In the genomic region with DNA sequence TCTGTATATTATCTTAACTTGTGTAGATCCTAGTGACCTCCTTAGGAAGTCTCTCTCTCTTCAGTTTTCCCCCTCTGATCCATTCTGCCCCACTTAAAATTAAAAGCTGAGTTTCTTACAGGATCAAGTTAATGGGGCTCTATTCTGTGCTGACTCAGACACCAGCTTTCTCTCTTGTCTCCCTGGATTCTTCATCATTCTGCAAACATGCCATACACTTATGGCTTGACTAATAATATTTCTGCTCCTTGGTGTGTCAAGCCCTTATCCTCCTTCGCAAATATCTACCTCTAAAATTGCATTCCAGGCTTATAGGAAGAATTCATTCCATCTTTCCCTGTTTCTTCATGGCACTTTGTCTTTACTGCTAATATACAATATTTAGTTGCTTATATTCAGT, we compare ENCODE assay signal across 22 cellular contexts. TPM values are rescaled to one million over a fixed set of nuclear protein-coding genes. Genes with fewer than 3 reads are reported as not detected.
DNase-seq lines count a peak whose midpoint lies in the region; ATAC-seq, FAIRE-seq and TF ChIP-seq lines count a peak whose summit lies in the region.
"Had no signal": no experiment of that assay in that cellular context is flagged by ENCODE, and none has a peak within 500 bp of the region (broad histone marks: within the 10 kb centered on the region; RNA-seq: fewer than 3 reads in every experiment).

No MANE protein-coding gene starts in this region.

- WGBS in trophoblast cell (ENCODE audit: extremely low coverage, insufficient coverage, insufficient read length), result no CpG with 5 or more reads among the region's 1 CpG
- WGBS in HepG2 (ENCODE audit: low lambda C conversion rate), result 100% methylated on average over 1 of the region's 1 CpG

- no peak overlapping the region for H3K4me2 ChIP-seq in trophoblast cell (ENCODE audit: low read length)
- H3K4me2 ChIP-seq in HepG2 (ENCODE audit: low read depth, low read length), result no peak overlapping the region

- in situ Hi-C loops in HepG2 (cut with HindIII; ENCODE audit: extremely low pct_ligation_motif_present, low pct_unique_long_range_greater_than_20kb), result no loop called here

- H3K23ac ChIP-seq in trophoblast cell (ENCODE audit: low read length), result no peak overlapping the region

- H3K9me3 ChIP-seq in T-helper 17 cell (ENCODE audit: control insufficient read depth, low read length, poor library complexity, severe bottlenecking) (no peaks in the 10 kb centered on the region), trophoblast cell (ENCODE audit: insufficient read depth, low read depth, low read length) (no peaks in the 10 kb centered on the region), HepG2 (ENCODE audit: low read length) (no peaks in the 10 kb centered on the region)
- H3K9me3 ChIP-seq: BE2C, SJSA1 had no signal

- no peaks in the 10 kb centered on the region for H4K20me1 ChIP-seq in HepG2 (ENCODE audit: insufficient read depth, low read length)

- no peak for TF ChIP-seq RAD21 in HepG2 (CRISPR knock-in tag; IDR thresholded peaks at IDR 0.05)

- H4K91ac ChIP-seq in trophoblast cell (ENCODE audit: low read depth, low read length), result no peak overlapping the region

- no TSS peak for BruUV-seq in HepG2 (replicated peaks; lab: Mats Ljungman, UMichigan)

- H3K9ac ChIP-seq in trophoblast cell (ENCODE audit: low read length), result no peak overlapping the region
- H3K9ac ChIP-seq in HepG2 (ENCODE audit: insufficient read depth, low read depth, low read length), result no peak overlapping the region

- H3K4ac ChIP-seq in trophoblast cell (ENCODE audit: low read depth, low read length), result no peak overlapping the region

- peaks cover 7% of the 10 kb centered on the region for H3K36me3 Mint-ChIP-seq in T-helper 17 cell (ENCODE audit: low read depth)
- peaks cover 44% of the 10 kb centered on the region for H3K36me3 Mint-ChIP-seq in stimulated activated memory B cell treated with anti-CD40 and anti-IgM and Interleukin-4, amounts not matched to agents 10 μg/mL and 1 μg/mL and 100 μg/mL, for 72 hours

- no peak overlapping the region for H2AK5ac ChIP-seq in trophoblast cell (ENCODE audit: low read length)

- peaks cover 0 to 2% of the 10 kb centered on the region in 2 experiments for H3K36me3 ChIP-seq in trophoblast cell (ENCODE audit: control insufficient read depth in 1 of 2, insufficient read depth in 2 of 2, low read length in 2 of 2)
- peaks cover 2 to 6% of the 10 kb centered on the region in 2 experiments; a peak in 2 of 5 replicates for H3K36me3 ChIP-seq in HepG2 (replicated peaks in 1 of 2; ENCODE audit: control insufficient read depth in 1 of 2, insufficient read depth in 2 of 2, low read length in 2 of 2)

- H2BK5ac ChIP-seq in trophoblast cell (ENCODE audit: low read depth, low read length, poor library complexity), result no peak overlapping the region

- ATAC-seq in T-helper 17 cell (no peak), HepG2 (no peak)
- ATAC-seq in stimulated activated memory B cell treated with anti-CD40 and anti-IgM and Interleukin-4, amounts not matched to agents 10 μg/mL and 1 μg/mL and 100 μg/mL, for 72 hours, result no peak
- ATAC-seq: Right ventricle myocardium inferior had no signal

- H3K4me1 Mint-ChIP-seq in T-helper 17 cell, result peaks cover 10% of the 10 kb centered on the region
- H3K4me1 Mint-ChIP-seq in stimulated activated memory B cell treated with anti-CD40 and anti-IgM and Interleukin-4, amounts not matched to agents 10 μg/mL and 1 μg/mL and 100 μg/mL, for 72 hours, result no peaks in the 10 kb centered on the region

- no peak overlapping the region for H3K18ac ChIP-seq in trophoblast cell (ENCODE audit: low read length)

- TF ChIP-seq EP300 in HepG2 (IDR thresholded peaks at IDR 0.05; ENCODE audit: low read depth in 2 of 2, low read length in 2 of 2) (no peak), HepG2 (CRISPR knock-in tag; IDR thresholded peaks at IDR 0.05; ENCODE audit: borderline replicate concordance) (no peak)

- no peak overlapping the region for H3K14ac ChIP-seq in trophoblast cell (ENCODE audit: low read length)

- H3K9me3 Mint-ChIP-seq in stimulated activated memory B cell treated with anti-CD40 and anti-IgM and Interleukin-4, amounts not matched to agents 10 μg/mL and 1 μg/mL and 100 μg/mL, for 72 hours, result peaks cover 2% of the 10 kb centered on the region
- H3K9me3 Mint-ChIP-seq: H9 had no signal

- H4K12ac ChIP-seq in trophoblast cell (ENCODE audit: low read depth, low read length), result no peak overlapping the region

- DNase-seq in EL (peak; percentile 24), T-helper 17 cell (no peak), fibroblast of villous mesenchyme (ENCODE audit: low read depth) (peak; percentile 13), trophoblast cell (peak; percentile 41 to 79), HepG2 (ENCODE audit: low spot score) (no peak)
- no peak for DNase-seq in activated effector memory CD4-positive, alpha-beta T cell treated with Interleukin-2 at 50 U/mL for 16 hours
- DNase-seq: BE2C, DMS53, H9, MV-4-11, NCI-H1105 treated with DMSO at 0.1 percent for 48 hours, NCI-H2029 treated with DMSO at 0.1 percent for 48 hours, NCI-H2171, NCI-H345, NCI-H524 treated with DMSO at 0.1 percent for 48 hours, OCI-M1 had no signal

- H3K27me3 Mint-ChIP-seq in T-helper 17 cell, result no peaks in the 10 kb centered on the region
- no peaks in the 10 kb centered on the region for H3K27me3 Mint-ChIP-seq in stimulated activated memory B cell treated with anti-CD40 and anti-IgM and Interleukin-4, amounts not matched to agents 10 μg/mL and 1 μg/mL and 100 μg/mL, for 72 hours
- H3K27me3 Mint-ChIP-seq: IgD-negative memory B cell had no signal

- H3K4me1 ChIP-seq in trophoblast cell (ENCODE audit: control insufficient read depth in 1 of 2, insufficient read depth in 2 of 2, low read length in 2 of 2) (no peaks in the 10 kb centered on the region), HepG2 (ENCODE audit: insufficient read depth, low read length) (peaks cover 14% of the 10 kb centered on the region)
- H3K4me1 ChIP-seq: BE2C had no signal

- no peaks in the 10 kb centered on the region for H3K79me2 ChIP-seq in trophoblast cell (ENCODE audit: control insufficient read depth, insufficient read depth, low read length, poor library complexity)
- H3K79me2 ChIP-seq in HepG2 (ENCODE audit: insufficient read depth, low read length), result no peaks in the 10 kb centered on the region

- CTCF ChIA-PET in HepG2 (lab: Yijun Ruan, JAX; ENCODE audit: low intra/inter-chr PET ratio, low total read pairs), result no interaction called here

- no peak for TF ChIP-seq CTCF in fibroblast of villous mesenchyme (IDR thresholded peaks at IDR 0.05; ENCODE audit: insufficient read depth, low read depth, low read length)
- no peak for TF ChIP-seq CTCF in HepG2 (CRISPR knock-in tag; IDR thresholded peaks at IDR 0.05)

- H3K27me3 ChIP-seq in trophoblast cell (ENCODE audit: insufficient read depth, low read length) (no peaks in the 10 kb centered on the region), HepG2 (ENCODE audit: control insufficient read depth in 1 of 2, insufficient read depth in 2 of 2, low read length in 2 of 2) (no peaks in the 10 kb centered on the region)
- H3K27me3 ChIP-seq: BE2C, SJSA1 had no signal

- H3K27ac ChIP-seq in trophoblast cell (ENCODE audit: low read depth, low read length) (no peak overlapping the region), HepG2 (ENCODE audit: extremely low read length, insufficient read depth, low read length) (no peak overlapping the region)
- H3K27ac ChIP-seq: SJSA1 had no signal

- no peak overlapping the region for H2BK12ac ChIP-seq in trophoblast cell (ENCODE audit: low read length)

- intact Hi-C loops in HepG2 (cut with micrococcal nuclease; ENCODE audit: unreplicated experiment), result no loop called here

- no peak overlapping the region for H4K8ac ChIP-seq in trophoblast cell (ENCODE audit: low read depth, low read length)

- H2BK120ac ChIP-seq in trophoblast cell (ENCODE audit: insufficient read depth, low read length, poor library complexity), result no peak overlapping the region

- H3K4me3 Mint-ChIP-seq in T-helper 17 cell, result no peak overlapping the region
- H3K4me3 Mint-ChIP-seq in stimulated activated memory B cell treated with anti-CD40 and anti-IgM and Interleukin-4, amounts not matched to agents 10 μg/mL and 1 μg/mL and 100 μg/mL, for 72 hours, result no peak overlapping the region
- H3K4me3 Mint-ChIP-seq: H9, IgD-negative memory B cell had no signal

- no peak for TF ChIP-seq POLR2A in HepG2 (IDR thresholded peaks at IDR 0.05; ENCODE audit: insufficient read depth in 1 of 2, low read depth in 2 of 2, low read length in 2 of 2)

- H3K4me3 ChIP-seq in fibroblast of villous mesenchyme (ENCODE audit: low read depth, low read length) (no peak overlapping the region), trophoblast cell (ENCODE audit: low read depth, low read length) (no peak overlapping the region), HepG2 (replicated peaks in 1 of 3; ENCODE audit: insufficient read depth in 1 of 3, low read depth in 2 of 3, low read length in 3 of 3) (no peak overlapping the region)
- H3K4me3 ChIP-seq: SJSA1 had no signal

- H3K79me1 ChIP-seq in trophoblast cell (ENCODE audit: low read length), result no peaks in the 10 kb centered on the region

- H3K27ac Mint-ChIP-seq in T-helper 17 cell, result peak overlapping the region; percentile 27
- no peak overlapping the region for H3K27ac Mint-ChIP-seq in stimulated activated memory B cell treated with anti-CD40 and anti-IgM and Interleukin-4, amounts not matched to agents 10 μg/mL and 1 μg/mL and 100 μg/mL, for 72 hours
- H3K27ac Mint-ChIP-seq: H9, IgD-negative memory B cell had no signal

- no peak for FAIRE-seq in HepG2 (lab: Jason Lieb, UNC)
- FAIRE-seq: A204.1, HTR-8/SVneo had no signal

- POLR2A ChIA-PET in HepG2 (lab: Yijun Ruan, JAX), result no interaction called here

- H2AFZ ChIP-seq in trophoblast cell (ENCODE audit: insufficient read depth, low read length, poor library complexity) (no peak overlapping the region), HepG2 (ENCODE audit: low read length) (no peak overlapping the region)

RNA-seq across cellular contexts. Expression of a gene that starts 18.1 kb away (rescaled TPM):
- total RNA-seq in T-helper 17 cell (1 to 10 TPM; 5.8 to 6.1 TPM), fibroblast of villous mesenchyme (0.64 and 1.3 TPM in 2 replicates), HepG2 (2016; rRNA removed; fragmentation: Illumina TruSeq; extraction: Trizol) (0.31 and 0.71 TPM in 2 replicates)
- 0.03 and 0.08 TPM in 2 replicates for polyA plus RNA-seq in trophoblast cell (2013)
- total RNA-seq in HepG2 (2016; cell fraction: cytosol; rRNA removed; fragmentation: Illumina TruSeq; extraction: Trizol; ENCODE audit: low read depth), result 0.35 TPM in 1 of 2 replicates, not detected in the other
- 0.40 and 0.69 TPM in 2 replicates for total RNA-seq in HepG2 (2016; cell fraction: insoluble cytoplasmic fraction; rRNA removed; fragmentation: Illumina TruSeq; extraction: Trizol)
- 0.10 and 0.12 TPM in 2 replicates for total RNA-seq in HepG2 (2016; cell fraction: membrane; rRNA removed; fragmentation: Illumina TruSeq; extraction: Trizol)
- 9.5 and 9.6 TPM in 2 replicates for total RNA-seq in HepG2 (2016; cell fraction: nucleus; rRNA removed; fragmentation: Illumina TruSeq; extraction: Trizol)
- 0.05 and 0.43 TPM in 2 replicates for polyA plus RNA-seq in HepG2 (2011; rRNA removed)
- 0.05 TPM in 2 replicates for polyA plus RNA-seq in HepG2 (2011; cell fraction: cytosol; rRNA removed)
- polyA plus RNA-seq in HepG2 (2011; cell fraction: nucleus; rRNA removed), result 0.66 and 0.81 TPM in 2 replicates
- 0.08 and 0.46 TPM in 2 replicates for polyA plus RNA-seq in HepG2 (2012)
- not detected in 2 replicates for polyA plus RNA-seq in HepG2 (2016; cell fraction: cytosol; fragmentation: Illumina TruSeq; extraction: Trizol; ENCODE audit: low read depth)
- polyA plus RNA-seq in HepG2 (2016; cell fraction: insoluble cytoplasmic fraction; fragmentation: Illumina TruSeq; extraction: Trizol; ENCODE audit: low read depth), result 0.53 and 0.57 TPM in 2 replicates
- polyA plus RNA-seq in HepG2 (2016; cell fraction: membrane; fragmentation: Illumina TruSeq; extraction: Trizol; ENCODE audit: low read depth), result not detected in 2 replicates
- 2.7 and 2.8 TPM in 2 replicates for polyA plus RNA-seq in HepG2 (2016; cell fraction: nucleus; fragmentation: Illumina TruSeq; extraction: Trizol; ENCODE audit: insufficient read depth, low read depth)
- 0.94 and 1.7 TPM in 2 replicates for polyA minus RNA-seq in HepG2 (2011; rRNA and poly(A)+ RNA removed; ENCODE audit: low replicate concordance)
- not detected in 2 replicates for polyA minus RNA-seq in HepG2 (2011; cell fraction: cytosol; rRNA and poly(A)+ RNA removed)
- polyA minus RNA-seq in HepG2 (2011; cell fraction: nucleus; rRNA and poly(A)+ RNA removed), result 11.4 and 14.0 TPM in 2 replicates
- polyA plus RNA-seq: IgD-negative memory B cell had no signal

Comparison
In these comparisons a context has a peak if more than half of its experiments do, and no peak if none do; other contexts are left out.
1. DNase-seq: peak in EL (single experiment), fibroblast of villous mesenchyme (single experiment) and trophoblast cell (2 of 2); none in T-helper 17 cell (0 of 3), activated effector memory CD4-positive, alpha-beta T cell treated with Interleukin-2 at 50 U/mL for 16 hours (single experiment) and HepG2 (single experiment).